In genomic region chr1:185663771-185664296, GRCh38 we compare ENCODE assay signal across 23 cellular contexts.
DNase-seq lines count a peak whose midpoint lies in the region; ATAC-seq and TF ChIP-seq lines count a peak whose summit lies in the region.
"Had no signal": no experiment of that assay in that cellular context is flagged by ENCODE, and none has a peak within 500 bp of the region (broad histone marks: within the 10 kb centered on the region; RNA-seq: fewer than 3 reads in every experiment).

No MANE protein-coding gene starts in this region.

- H3K27me3 Mint-ChIP-seq in stimulated activated naive CD8-positive, alpha-beta T cell treated with anti-CD3 and anti-CD28 coated beads, Interleukin-15, amount 100 ng/mL, for 72 hours = no peaks in the 10 kb centered on the region
- H3K27me3 Mint-ChIP-seq: CD4-positive, alpha-beta memory T cell had no signal

- no peaks in the 10 kb centered on the region for H3K4me1 Mint-ChIP-seq in stimulated activated naive CD8-positive, alpha-beta T cell treated with anti-CD3 and anti-CD28 coated beads, Interleukin-15, amount 100 ng/mL, for 72 hours
- H3K4me1 Mint-ChIP-seq: CD4-positive, alpha-beta memory T cell had no signal

- H3K4me3 Mint-ChIP-seq in stimulated activated naive CD8-positive, alpha-beta T cell treated with anti-CD3 and anti-CD28 coated beads, Interleukin-15, amount 100 ng/mL, for 72 hours = no peak overlapping the region
- H3K4me3 Mint-ChIP-seq: CD4-positive, alpha-beta memory T cell had no signal

- peak; percentile 46 to 58 for ATAC-seq in activated CD4-positive, CD25-positive, alpha-beta regulatory T cell treated with anti-CD3 and anti-CD28 coated beads, Interleukin-2, amount 50 U/mL, for 24 hours
- peak; percentile 83 for ATAC-seq in stimulated activated naive CD8-positive, alpha-beta T cell treated with anti-CD3 and anti-CD28 coated beads, Interleukin-15, amount 100 ng/mL, for 72 hours
- ATAC-seq in stimulated activated naive CD8-positive, alpha-beta T cell treated with anti-CD3 and anti-CD28 coated beads, Interleukin-15, Interleukin-2, amounts not matched to agents 100 U/mL and 50 U/mL, for 24 hours = no peak
- ATAC-seq in left colon (peak; percentile 80), HG03378 (IDR thresholded peaks at IDR 0.05; ENCODE audit: unreplicated experiment) (no peak)
- ATAC-seq: Right ventricle myocardium inferior had no signal

- H3K4me3 ChIP-seq in lower leg skin (ENCODE audit: low read depth, poor library complexity, severe bottlenecking) = no peak overlapping the region
- H3K4me3 ChIP-seq: BLaER1 treated with 17β-estradiol and CSF1 and Interleukin-3, amounts not matched to agents 10 nM and 100 nM; SJSA1 had no signal

- no peaks in the 10 kb centered on the region for H3K9me3 Mint-ChIP-seq in stimulated activated naive CD8-positive, alpha-beta T cell treated with anti-CD3 and anti-CD28 coated beads, Interleukin-15, amount 100 ng/mL, for 72 hours

- H3K27ac Mint-ChIP-seq in stimulated activated naive CD8-positive, alpha-beta T cell treated with anti-CD3 and anti-CD28 coated beads, Interleukin-15, amount 100 ng/mL, for 72 hours = no peak overlapping the region
- H3K27ac Mint-ChIP-seq: CD4-positive, alpha-beta memory T cell had no signal

- intact Hi-C loops in left colon (cut with DNase I, micrococcal nuclease) = no loop called here
- intact Hi-C loops in lower leg skin (cut with DNase I; ENCODE audit: low total_unique reads) = no loop called here

- no peak for DNase-seq in activated CD4-positive, CD25-positive, alpha-beta regulatory T cell treated with anti-CD3 and anti-CD28 coated beads, Interleukin-2, amount 50 U/mL, for 72 hours
- no peak for DNase-seq in stimulated activated naive CD8-positive, alpha-beta T cell treated with anti-CD3 and anti-CD28 coated beads, Interleukin-15, amount 100 ng/mL, for 72 hours
- DNase-seq in stimulated activated naive CD8-positive, alpha-beta T cell treated with anti-CD3 and anti-CD28 coated beads, Interleukin-15, Interleukin-2, amounts not matched to agents 100 U/mL and 50 U/mL, for 24 hours = no peak
- DNase-seq in left colon (no peak), lower leg skin (ENCODE audit: low spot score in 2 of 2) (no peak), NCI-H446 (lab: John Stamatoyannopoulos, UW) (no peak)
- DNase-seq: CD4-positive, alpha-beta memory T cell; DND-41; H7; MM.1S; NCI-H1092 treated with DMSO at 0.1 percent for 48 hours; NCI-H146; NCI-H2029; NCI-H2171; NCI-H345; NCI-H524 treated with DMSO at 0.1 percent for 48 hours; NCI-H82; OCI-M1 had no signal

- TF ChIP-seq CTCF in lower leg skin (IDR thresholded peaks at IDR 0.05) = no peak

- 33 to 38% methylated on average over 1 of the region's 1 CpG for WGBS in lower leg skin, 2 donors

- no peak for TF ChIP-seq POLR2A in lower leg skin (IDR thresholded peaks at IDR 0.05)

Comparison
In these comparisons a context has a peak if more than half of its experiments do, and no peak if none do; other contexts are left out.
1. ATAC-seq: peak in activated CD4-positive, CD25-positive, alpha-beta regulatory T cell treated with anti-CD3 and anti-CD28 coated beads, Interleukin-2, amount 50 U/mL, for 24 hours (2 of 2), stimulated activated naive CD8-positive, alpha-beta T cell treated with anti-CD3 and anti-CD28 coated beads, Interleukin-15, amount 100 ng/mL, for 72 hours (single experiment) and left colon (single experiment); none in stimulated activated naive CD8-positive, alpha-beta T cell treated with anti-CD3 and anti-CD28 coated beads, Interleukin-15, Interleukin-2, amounts not matched to agents 100 U/mL and 50 U/mL, for 24 hours (single experiment) and HG03378 (single experiment).